Comparison of ENCODE assay signal across 1 cellular context in genomic region chr1:1777510-1777909, GRCh38.
A peak's percentile ranks its signal among the peaks of the same experiment; 100 is the strongest.
TF ChIP-seq lines count a peak whose summit lies in the region.

No MANE protein-coding gene starts in this region.

TF ChIP-seq in HepG2, 621 proteins besides CTCF, POLR2A, EP300 and RAD21:
- TF ChIP-seq AHDC1 (CRISPR knock-in tag; IDR thresholded peaks at IDR 0.05; ENCODE audit: borderline replicate concordance) = no peak
- 0 out of 2 replicates have a peak, but pooled peaks have one; percentile 10 for TF ChIP-seq MED1 (CRISPR knock-in tag; IDR thresholded peaks at IDR 0.05)
- TF ChIP-seq KAT8 (CRISPR knock-in tag; IDR thresholded peaks at IDR 0.05) = 0 out of 2 replicates have a peak, but pooled peaks have one; percentile 17
- TF ChIP-seq EED (CRISPR knock-in tag; IDR thresholded peaks at IDR 0.05) = no peak
- no peak for TF ChIP-seq XRCC5 (optimal IDR thresholded peaks at IDR 0.05; ENCODE audit: low read length)
- TF ChIP-seq ZNF263 (CRISPR knock-in tag; IDR thresholded peaks at IDR 0.05) = peak; percentile 35; the same call in 1 of the 2 replicates
- TF ChIP-seq ZNF430 (CRISPR knock-in tag; IDR thresholded peaks at IDR 0.05) = 0 out of 2 replicates have a peak, but pooled peaks have one; percentile 39
- no peak for TF ChIP-seq BRD4 (CRISPR knock-in tag; IDR thresholded peaks at IDR 0.05)
- TF ChIP-seq PPARG (CRISPR knock-in tag; conservative IDR thresholded peaks at IDR 0.05) = 0 out of 2 replicates have a peak, but pooled peaks have one; percentile 23
- peak; percentile 20; the same call in 1 of the 2 replicates for TF ChIP-seq ZNF337 (CRISPR knock-in tag; IDR thresholded peaks at IDR 0.05; ENCODE audit: borderline replicate concordance, low read depth)
- TF ChIP-seq BRCA1 (CRISPR knock-in tag; IDR thresholded peaks at IDR 0.05) = 0 out of 2 replicates have a peak, but pooled peaks have one; percentile 45
- TF ChIP-seq GFI1 (CRISPR knock-in tag; IDR thresholded peaks at IDR 0.05; ENCODE audit: borderline replicate concordance) = 0 out of 2 replicates have a peak, but pooled peaks have one; percentile 31
- 0 out of 2 replicates have a peak, but pooled peaks have one; percentile 6 for TF ChIP-seq NR2C2 (CRISPR knock-in tag; IDR thresholded peaks at IDR 0.05; ENCODE audit: borderline replicate concordance)
- TF ChIP-seq TEF (CRISPR knock-in tag; IDR thresholded peaks at IDR 0.05) = no peak
- 0 out of 2 replicates have a peak, but pooled peaks have one; percentile 28 for TF ChIP-seq E2F1 (CRISPR knock-in tag; IDR thresholded peaks at IDR 0.05)
- 0 out of 2 replicates have a peak, but pooled peaks have one; percentile 15 for TF ChIP-seq ZNF124 (CRISPR knock-in tag; IDR thresholded peaks at IDR 0.05)
- TF ChIP-seq ZNF362 (CRISPR knock-in tag; IDR thresholded peaks at IDR 0.05; ENCODE audit: borderline replicate concordance) = peak; percentile 35; the same call in 1 of the 2 replicates
- peak; percentile 33; the same call in 1 of the 2 replicates for TF ChIP-seq MED13 (CRISPR knock-in tag; IDR thresholded peaks at IDR 0.05)
- TF ChIP-seq ZNF232 (CRISPR knock-in tag; IDR thresholded peaks at IDR 0.05; ENCODE audit: borderline replicate concordance) = peak; percentile 51; the same call in 1 of the 2 replicates
- TF ChIP-seq MEF2D (CRISPR knock-in tag; IDR thresholded peaks at IDR 0.05) = 0 out of 2 replicates have a peak, but pooled peaks have one; percentile 18
